ENCODE assay signal across 17 cellular contexts in the genomic region with DNA sequence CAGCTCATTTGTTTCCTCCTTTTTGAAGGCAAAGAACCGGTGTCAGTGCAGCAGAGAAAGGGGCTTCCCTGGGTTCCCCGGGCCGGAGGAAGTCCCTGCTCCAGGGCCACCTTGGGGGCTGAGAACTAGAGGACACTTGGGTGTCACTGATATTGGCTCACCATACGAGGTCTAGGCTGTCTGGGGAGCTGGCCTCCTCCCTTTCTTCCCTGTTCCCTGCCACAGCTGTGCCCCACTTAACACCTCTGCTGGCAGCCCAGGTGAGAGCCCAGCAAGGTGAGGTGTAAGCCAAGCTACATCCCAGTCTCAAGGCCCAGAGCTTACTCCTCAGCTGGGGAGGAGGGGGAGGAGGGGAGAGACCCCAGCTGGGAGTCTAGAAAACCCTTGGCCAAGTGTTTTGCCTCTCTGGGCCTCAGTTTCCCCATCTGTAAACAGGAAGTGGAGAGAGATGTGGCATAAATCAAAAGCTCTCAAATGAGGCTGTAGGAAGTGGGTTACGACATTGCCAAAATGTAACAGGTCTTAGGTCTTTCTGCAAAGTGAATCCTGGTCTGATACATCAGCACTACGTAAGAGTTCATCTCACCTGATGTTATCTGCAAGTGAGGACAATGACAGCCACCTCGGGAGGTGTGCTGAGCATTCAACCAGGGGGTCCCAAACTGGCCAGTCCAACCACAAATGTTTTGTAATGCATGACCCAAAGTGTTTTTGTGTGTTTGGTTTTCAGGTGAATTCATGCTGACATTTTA. TPM values are rescaled to one million over a fixed set of nuclear protein-coding genes. Genes with fewer than 3 reads are reported as not detected.
"Had no signal": no experiment of that assay in that cellular context is flagged by ENCODE, and none has a peak within 500 bp of the region (broad histone marks: within the 10 kb centered on the region; RNA-seq: fewer than 3 reads in every experiment).

No MANE protein-coding gene starts in this region.

- H3K4me1 ChIP-seq: body of pancreas, suprapubic skin, upper lobe of left lung had no signal

- H3K36me3 ChIP-seq: suprapubic skin, upper lobe of left lung had no signal

- ATAC-seq: body of pancreas; left colon; stimulated activated naive CD8-positive, alpha-beta T cell treated with anti-CD3 and anti-CD28 coated beads, Interleukin-15, Interleukin-2, amounts not matched to agents 100 U/mL and 50 U/mL, for 24 hours had no signal

- H3K27ac Mint-ChIP-seq: activated CD4-positive, alpha-beta memory T cell treated with anti-CD3 and anti-CD28 coated beads, Interleukin-2, amount 10 ng/mL, durations not matched to agents 7 days and 5 days; activated T-helper 1 cell treated with anti-CD3 and anti-CD28 coated beads, Interleukin-12 subunit alpha, Interleukin-12 subunit beta, Interleukin-2, Interleukin-4 antibody, amounts not matched to agents 30 ng/mL and 10 ng/mL and 1 ng/mL, durations not matched to agents 14 hours and 24 hours and 36 hours; dendritic cell treated with granulocyte-macrophage colony-stimulating factor and Interleukin-4, amounts not matched to agents 40 ng/mL and 50 ng/mL, for 4 days; T-helper 2 cell treated with Interferon-gamma antibody and Interleukin-4, amounts not matched to agents 5 μg/mL and 100 μg/mL, for 36 hours had no signal

- H3K9me3 Mint-ChIP-seq: activated CD4-positive, alpha-beta memory T cell treated with anti-CD3 and anti-CD28 coated beads, Interleukin-2, amount 10 ng/mL, durations not matched to agents 7 days and 5 days; activated T-helper 1 cell treated with anti-CD3 and anti-CD28 coated beads, Interleukin-12 subunit alpha, Interleukin-12 subunit beta, Interleukin-2, Interleukin-4 antibody, amounts not matched to agents 30 ng/mL and 10 ng/mL and 1 ng/mL, durations not matched to agents 14 hours and 24 hours and 36 hours; dendritic cell treated with granulocyte-macrophage colony-stimulating factor and Interleukin-4, amounts not matched to agents 40 ng/mL and 50 ng/mL, for 4 days; naive B cell; T-helper 2 cell treated with Interferon-gamma antibody and Interleukin-4, amounts not matched to agents 5 μg/mL and 100 μg/mL, for 36 hours had no signal

- H3K4me3 Mint-ChIP-seq: activated CD4-positive, alpha-beta memory T cell treated with anti-CD3 and anti-CD28 coated beads, Interleukin-2, amount 10 ng/mL, durations not matched to agents 7 days and 5 days; activated T-helper 1 cell treated with anti-CD3 and anti-CD28 coated beads, Interleukin-12 subunit alpha, Interleukin-12 subunit beta, Interleukin-2, Interleukin-4 antibody, amounts not matched to agents 30 ng/mL and 10 ng/mL and 1 ng/mL, durations not matched to agents 14 hours and 24 hours and 36 hours; dendritic cell treated with granulocyte-macrophage colony-stimulating factor and Interleukin-4, amounts not matched to agents 40 ng/mL and 50 ng/mL, for 4 days; naive B cell; T-helper 2 cell treated with Interferon-gamma antibody and Interleukin-4, amounts not matched to agents 5 μg/mL and 100 μg/mL, for 36 hours had no signal

- H3K9me3 ChIP-seq: body of pancreas, suprapubic skin, upper lobe of left lung had no signal

- H3K36me3 Mint-ChIP-seq: naive B cell had no signal

- DNase-seq: activated CD4-positive, alpha-beta memory T cell treated with anti-CD3 and anti-CD28 coated beads, Interleukin-2, amount 10 ng/mL, durations not matched to agents 7 days and 5 days; activated CD4-positive, CD25-positive, alpha-beta regulatory T cell treated with anti-CD3 and anti-CD28 coated beads, Interleukin-2, amount 50 U/mL, for 72 hours; activated naive CD4-positive, alpha-beta T cell treated with anti-CD3 and anti-CD28 coated beads, Interleukin-2, amount 50 U/mL, for 16 hours; body of pancreas; hypothalamus; left colon; naive B cell; stimulated activated CD4-positive, alpha-beta T cell treated with anti-CD3 and anti-CD28 coated beads, Interleukin-12 subunit alpha, Interleukin-12 subunit beta, amount 100 ng/mL, for 4 hours; stimulated activated naive CD8-positive, alpha-beta T cell treated with anti-CD3 and anti-CD28 coated beads, Interleukin-15, Interleukin-2, amounts not matched to agents 100 U/mL and 50 U/mL, for 24 hours; upper lobe of left lung had no signal

- H3K4me3 ChIP-seq: body of pancreas, suprapubic skin, upper lobe of left lung had no signal

- H3K27me3 ChIP-seq: body of pancreas, upper lobe of left lung had no signal

- H3K27ac ChIP-seq: body of pancreas, suprapubic skin, upper lobe of left lung had no signal

RNA-seq across cellular contexts. Expression of a gene that starts 25.5 kb away (rescaled TPM):
- total RNA-seq: glomerular endothelial cell, lung microvascular endothelial cell, osteocyte had no signal

RNA-seq across cellular contexts. Expression of a gene that starts 39.5 kb away (rescaled TPM):
- total RNA-seq: glomerular endothelial cell, lung microvascular endothelial cell, osteocyte had no signal

RNA-seq across cellular contexts. Expression of a gene that starts 53.5 kb away (rescaled TPM):
- total RNA-seq: osteocyte had no signal
